2 cellular contexts compared by ENCODE assay signal in the genomic region with DNA sequence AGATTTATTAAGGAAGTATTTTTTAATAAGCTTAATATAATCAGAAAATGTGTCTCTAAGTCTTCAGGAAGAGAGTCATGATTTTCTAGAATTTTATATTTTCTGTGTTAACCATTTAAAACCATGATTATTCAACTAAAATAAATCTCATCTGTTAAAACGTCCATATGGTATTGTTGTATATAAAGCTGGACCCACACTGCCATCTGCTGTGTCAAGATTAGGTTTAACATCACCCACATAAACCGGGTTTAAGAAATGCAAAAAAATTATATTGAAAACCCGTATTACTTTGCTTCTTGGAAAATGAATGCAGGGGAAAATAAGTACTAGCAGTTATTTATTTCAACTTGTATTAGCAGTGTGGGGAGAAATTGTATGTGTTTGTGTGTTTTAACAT.
TF ChIP-seq lines count a peak whose summit lies in the region.

No MANE protein-coding gene starts in this region.

TF ChIP-seq in A549, 52 proteins besides CTCF, POLR2A, EP300 and RAD21:
- TF ChIP-seq, protein P1, sequence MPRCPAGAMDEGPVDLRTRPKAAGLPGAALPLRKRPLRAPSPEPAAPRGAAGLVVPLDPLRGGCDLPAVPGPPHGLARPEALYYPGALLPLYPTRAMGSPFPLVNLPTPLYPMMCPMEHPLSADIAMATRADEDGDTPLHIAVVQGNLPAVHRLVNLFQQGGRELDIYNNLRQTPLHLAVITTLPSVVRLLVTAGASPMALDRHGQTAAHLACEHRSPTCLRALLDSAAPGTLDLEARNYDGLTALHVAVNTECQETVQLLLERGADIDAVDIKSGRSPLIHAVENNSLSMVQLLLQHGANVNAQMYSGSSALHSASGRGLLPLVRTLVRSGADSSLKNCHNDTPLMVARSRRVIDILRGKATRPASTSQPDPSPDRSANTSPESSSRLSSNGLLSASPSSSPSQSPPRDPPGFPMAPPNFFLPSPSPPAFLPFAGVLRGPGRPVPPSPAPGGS (IDR thresholded peaks at IDR 0.05), result no peak
- TF ChIP-seq SREBF2 (IDR thresholded peaks at IDR 0.05), result no peak
- no peak for TF ChIP-seq HOXB13 (CRISPR knock-in tag; IDR thresholded peaks at IDR 0.05; ENCODE audit: low read depth)
- TF ChIP-seq TP53 (CRISPR knock-in tag; IDR thresholded peaks at IDR 0.05), result no peak
- TF ChIP-seq, protein P2, sequence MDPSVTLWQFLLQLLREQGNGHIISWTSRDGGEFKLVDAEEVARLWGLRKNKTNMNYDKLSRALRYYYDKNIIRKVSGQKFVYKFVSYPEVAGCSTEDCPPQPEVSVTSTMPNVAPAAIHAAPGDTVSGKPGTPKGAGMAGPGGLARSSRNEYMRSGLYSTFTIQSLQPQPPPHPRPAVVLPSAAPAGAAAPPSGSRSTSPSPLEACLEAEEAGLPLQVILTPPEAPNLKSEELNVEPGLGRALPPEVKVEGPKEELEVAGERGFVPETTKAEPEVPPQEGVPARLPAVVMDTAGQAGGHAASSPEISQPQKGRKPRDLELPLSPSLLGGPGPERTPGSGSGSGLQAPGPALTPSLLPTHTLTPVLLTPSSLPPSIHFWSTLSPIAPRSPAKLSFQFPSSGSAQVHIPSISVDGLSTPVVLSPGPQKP (IDR thresholded peaks at IDR 0.05; ENCODE audit: low read depth, low read length), result no peak
TF ChIP-seq in A549: peak in this region for 0.

TF ChIP-seq in H1, 55 proteins besides CTCF, POLR2A, EP300 and RAD21:
- TF ChIP-seq ZNF274 (IDR thresholded peaks at IDR 0.05; ENCODE audit: borderline replicate concordance, extremely low read depth, low read length), result no peak
- no peak for TF ChIP-seq TAF7 (optimal IDR thresholded peaks at IDR 0.05; ENCODE audit: borderline replicate concordance, low read depth, low read length)
- no peak for TF ChIP-seq SIN3A (conservative IDR thresholded peaks at IDR 0.05 in 1 of 2, IDR thresholded peaks at IDR 0.05 in 1 of 2; ENCODE audit: low read depth in 1 of 2, low read length in 2 of 2)
- no peak for TF ChIP-seq SP4 (IDR thresholded peaks at IDR 0.05; ENCODE audit: low read length)
- no peak for TF ChIP-seq RBBP5 (IDR thresholded peaks at IDR 0.05; ENCODE audit: borderline replicate concordance, low read depth, low read length)
- TF ChIP-seq, protein P3, sequence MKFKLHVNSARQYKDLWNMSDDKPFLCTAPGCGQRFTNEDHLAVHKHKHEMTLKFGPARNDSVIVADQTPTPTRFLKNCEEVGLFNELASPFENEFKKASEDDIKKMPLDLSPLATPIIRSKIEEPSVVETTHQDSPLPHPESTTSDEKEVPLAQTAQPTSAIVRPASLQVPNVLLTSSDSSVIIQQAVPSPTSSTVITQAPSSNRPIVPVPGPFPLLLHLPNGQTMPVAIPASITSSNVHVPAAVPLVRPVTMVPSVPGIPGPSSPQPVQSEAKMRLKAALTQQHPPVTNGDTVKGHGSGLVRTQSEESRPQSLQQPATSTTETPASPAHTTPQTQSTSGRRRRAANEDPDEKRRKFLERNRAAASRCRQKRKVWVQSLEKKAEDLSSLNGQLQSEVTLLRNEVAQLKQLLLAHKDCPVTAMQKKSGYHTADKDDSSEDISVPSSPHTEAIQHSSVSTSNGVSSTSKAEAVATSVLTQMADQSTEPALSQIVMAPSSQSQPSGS (IDR thresholded peaks at IDR 0.05; ENCODE audit: low read length), result no peak
- no peak for TF ChIP-seq BRCA1 (IDR thresholded peaks at IDR 0.05; ENCODE audit: low read depth, low read length)
- no peak for TF ChIP-seq CREB1 (IDR thresholded peaks at IDR 0.05)
- no peak for TF ChIP-seq BACH1 (IDR thresholded peaks at IDR 0.05; ENCODE audit: low read length)
- no peak for TF ChIP-seq CHD2 (IDR thresholded peaks at IDR 0.05; ENCODE audit: low read length)
- no peak for TF ChIP-seq GTF2F1 (IDR thresholded peaks at IDR 0.05; ENCODE audit: borderline replicate concordance, low read depth, low read length)
- no peak for TF ChIP-seq TCF12 (IDR thresholded peaks at IDR 0.05; ENCODE audit: low read depth, low read length)
